Comparison of ENCODE assay signal across 8 cellular contexts in the genomic region with DNA sequence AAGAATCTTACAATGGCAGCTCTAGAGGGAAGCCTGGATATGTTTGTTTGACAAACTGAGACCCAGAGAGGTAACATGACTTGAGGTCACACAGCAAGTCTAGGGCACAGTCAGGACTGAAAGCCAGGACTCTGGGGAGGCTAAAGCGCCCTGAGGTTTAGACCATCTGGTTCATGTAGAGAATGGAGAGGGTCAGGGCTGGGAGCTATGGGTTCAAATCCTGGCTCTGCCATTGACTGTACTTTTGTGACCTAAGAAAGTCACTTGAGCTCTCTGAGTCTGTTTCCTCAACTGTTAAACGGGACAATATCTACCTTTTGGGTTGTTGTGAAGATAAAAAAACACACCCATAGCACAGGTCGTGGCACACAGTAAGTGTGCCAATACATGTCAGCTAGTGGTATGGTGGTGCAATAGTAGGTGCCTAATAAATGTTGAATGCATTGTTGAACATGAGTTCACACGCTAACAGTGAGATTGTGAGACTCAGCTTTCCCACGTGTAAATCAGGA. TPM values are rescaled to one million over a fixed set of nuclear protein-coding genes. Genes with fewer than 3 reads are reported as not detected.
A peak's percentile ranks its signal among the peaks of the same experiment; 100 is the strongest.
DNase-seq lines count a peak whose midpoint lies in the region; ATAC-seq and TF ChIP-seq lines count a peak whose summit lies in the region.

No MANE protein-coding gene starts in this region.

- no peaks in the 10 kb centered on the region for H3K79me2 ChIP-seq in fibroblast of lung (ENCODE audit: control insufficient read depth, insufficient read depth, low read length)

- H4K20me1 ChIP-seq in fibroblast of lung (ENCODE audit: control insufficient read depth, extremely low read depth, insufficient read depth, low read length), result no peaks in the 10 kb centered on the region

- H3K36me3 ChIP-seq in GM06990 (ENCODE audit: control insufficient read depth, insufficient read depth, low read length) (no peaks in the 10 kb centered on the region), SK-N-MC (ENCODE audit: insufficient read depth, low read length) (no peaks in the 10 kb centered on the region), fibroblast of lung (ENCODE audit: control insufficient read depth, insufficient read depth, low read length) (no peaks in the 10 kb centered on the region)

- H3K4me1 ChIP-seq in fibroblast of lung (ENCODE audit: control insufficient read depth, extremely low read depth, insufficient read depth, low read length), result peaks cover 12% of the 10 kb centered on the region

- TF ChIP-seq CTCF in GM06990 (IDR thresholded peaks at IDR 0.05; ENCODE audit: insufficient read depth, low read length, poor library complexity, severe bottlenecking) (no peak), fibroblast of lung (conservative IDR thresholded peaks at IDR 0.05 in 1 of 2, IDR thresholded peaks at IDR 0.05 in 1 of 2; ENCODE audit: low read depth in 1 of 2, low read length in 2 of 2) (no peak), retinal pigment epithelial cell (conservative IDR thresholded peaks at IDR 0.05; ENCODE audit: low read depth, low read length) (no peak)

- no peaks in the 10 kb centered on the region for H3K27me3 ChIP-seq in GM06990 (replicated peaks; ENCODE audit: control insufficient read depth, insufficient read depth, low read length)
- H3K27me3 ChIP-seq in fibroblast of lung (ENCODE audit: control insufficient read depth, insufficient read depth, low read length), result no peaks in the 10 kb centered on the region

- peak overlapping the region; percentile 87 for H3K9ac ChIP-seq in SK-N-MC (ENCODE audit: insufficient read length)
- H3K9ac ChIP-seq in fibroblast of lung (ENCODE audit: insufficient read depth, low read length), result no peak overlapping the region

- no peak for ATAC-seq in HG03432 (IDR thresholded peaks at IDR 0.05; ENCODE audit: unreplicated experiment)

- H3K27ac ChIP-seq in SK-N-MC, result no peak overlapping the region
- no peak overlapping the region for H3K27ac ChIP-seq in fibroblast of lung (ENCODE audit: insufficient read depth, low read length)

- H2AFZ ChIP-seq in fibroblast of lung (ENCODE audit: low read length), result peak overlapping the region; percentile 97

- peak overlapping the region; percentile 100 for H3K4me2 ChIP-seq in fibroblast of lung (ENCODE audit: extremely low read depth, insufficient read depth, low read length)

- H3K4me3 ChIP-seq in GM06990 (replicated peaks; ENCODE audit: low read depth, low read length) (peak overlapping the region; percentile 71), SK-N-MC (peak overlapping the region; percentile 87), fibroblast of lung (replicated peaks in 1 of 4; ENCODE audit: control extremely low read depth in 1 of 4, insufficient read depth in 1 of 4, low read depth in 3 of 4, low read length in 4 of 4) (peak overlapping the region; percentile 77 to 89 (median 85)), retinal pigment epithelial cell (ENCODE audit: low read length) (peak overlapping the region; percentile 89)

- DNase-seq in GM06990 (ENCODE audit: extremely low read depth, insufficient read length), result no peak
- DNase-seq in SK-N-MC (ENCODE audit: low read depth, low spot score), result no peak
- DNase-seq in fibroblast of lung (ENCODE audit: low read depth in 2 of 2), result no peak
- DNase-seq in retinal pigment epithelial cell (ENCODE audit: low read depth), result no peak
- DNase-seq in NCI-H69 (lab: John Stamatoyannopoulos, UW), result no peak
- no peak for DNase-seq in epidermal melanocyte (ENCODE audit: insufficient read length, low spot score)
- DNase-seq in NCI-H524 (lab: John Stamatoyannopoulos, UW), result no peak

- H3K9me3 ChIP-seq in SK-N-MC (ENCODE audit: low read depth, low read length) (no peaks in the 10 kb centered on the region), fibroblast of lung (ENCODE audit: control insufficient read depth, insufficient read depth, low read depth, low read length) (no peaks in the 10 kb centered on the region)

RNA-seq across cellular contexts. Expression of gene TP53INP2, which starts 1.0 kb away (rescaled TPM):
- 2.3 and 6.4 TPM in 2 replicates for total RNA-seq in fibroblast of lung
- 9.8 and 10.0 TPM in 2 replicates for polyA plus RNA-seq in fibroblast of lung
- polyA plus RNA-seq in fibroblast of lung (2012), result 20.7 and 28.5 TPM in 2 replicates
- 34.9 and 38.8 TPM in 2 replicates for polyA minus RNA-seq in fibroblast of lung (ENCODE audit: low replicate concordance)

RNA-seq across cellular contexts. Expression of gene PIGU, which starts 26.2 kb away (rescaled TPM):
- 4.9 and 6.4 TPM in 2 replicates for total RNA-seq in fibroblast of lung
- 42.6 and 47.5 TPM in 2 replicates for polyA plus RNA-seq in fibroblast of lung
- polyA plus RNA-seq in fibroblast of lung (2012), result 17.7 and 20.7 TPM in 2 replicates
- polyA minus RNA-seq in fibroblast of lung (ENCODE audit: low replicate concordance), result 36.3 and 40.7 TPM in 2 replicates
